1 cellular context compared by ENCODE assay signal in the genomic region with DNA sequence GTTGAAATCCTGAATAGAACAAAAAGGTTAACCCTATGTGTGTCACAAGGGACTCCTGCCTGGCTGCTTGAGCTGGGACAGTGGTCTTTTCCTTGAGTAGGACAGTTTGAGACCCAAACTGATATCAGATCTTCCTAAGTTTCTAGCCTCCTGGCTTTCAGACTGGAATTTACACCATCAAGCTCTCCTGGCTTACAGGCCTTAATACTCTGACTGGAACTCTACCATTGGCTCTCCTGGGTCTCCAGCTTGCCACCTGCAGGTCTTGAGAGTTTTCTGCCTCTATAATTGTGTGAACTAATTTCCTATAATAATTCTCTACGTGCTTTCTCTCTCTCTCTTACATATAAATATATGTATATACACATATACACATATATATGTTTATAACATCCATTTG.
TF ChIP-seq lines count a peak whose summit lies in the region.

No MANE protein-coding gene starts in this region.

TF ChIP-seq in H1, 55 proteins besides CTCF, POLR2A, EP300 and RAD21 (continued from another document):
- TF ChIP-seq CHD7 (IDR thresholded peaks at IDR 0.05; ENCODE audit: insufficient replicate concordance, low read length) (no peak), SUZ12 (IDR thresholded peaks at IDR 0.05; ENCODE audit: low read length) (no peak), YY1 (IDR thresholded peaks at IDR 0.05; ENCODE audit: low read depth, low read length) (no peak), CEBPB (IDR thresholded peaks at IDR 0.05; ENCODE audit: low read depth, low read length) (no peak), TBP (IDR thresholded peaks at IDR 0.05; ENCODE audit: low read depth, low read length) (no peak), FOSL1 (IDR thresholded peaks at IDR 0.05; ENCODE audit: insufficient read depth, low read depth, low read length) (no peak), SIX5 (IDR thresholded peaks at IDR 0.05; ENCODE audit: low read depth, low read length) (no peak), CHD2 (IDR thresholded peaks at IDR 0.05; ENCODE audit: low read length) (no peak), BCL11A (IDR thresholded peaks at IDR 0.05; ENCODE audit: low read depth in 2 of 2, low read length in 2 of 2) (no peak), NANOG (IDR thresholded peaks at IDR 0.05; ENCODE audit: insufficient read depth, low read depth, low read length, poor library complexity, severe bottlenecking) (no peak), SAP30 (IDR thresholded peaks at IDR 0.05; ENCODE audit: insufficient read depth, insufficient replicate concordance, low read length) (no peak), CTBP2 (IDR thresholded peaks at IDR 0.05; ENCODE audit: borderline replicate concordance, insufficient read depth, insufficient read length, low read length) (no peak), TEAD4 (IDR thresholded peaks at IDR 0.05; ENCODE audit: low read depth, low read length) (no peak), RXRA (IDR thresholded peaks at IDR 0.05; ENCODE audit: insufficient read depth, low read depth, low read length) (no peak)
- TF ChIP-seq, protein P1, sequence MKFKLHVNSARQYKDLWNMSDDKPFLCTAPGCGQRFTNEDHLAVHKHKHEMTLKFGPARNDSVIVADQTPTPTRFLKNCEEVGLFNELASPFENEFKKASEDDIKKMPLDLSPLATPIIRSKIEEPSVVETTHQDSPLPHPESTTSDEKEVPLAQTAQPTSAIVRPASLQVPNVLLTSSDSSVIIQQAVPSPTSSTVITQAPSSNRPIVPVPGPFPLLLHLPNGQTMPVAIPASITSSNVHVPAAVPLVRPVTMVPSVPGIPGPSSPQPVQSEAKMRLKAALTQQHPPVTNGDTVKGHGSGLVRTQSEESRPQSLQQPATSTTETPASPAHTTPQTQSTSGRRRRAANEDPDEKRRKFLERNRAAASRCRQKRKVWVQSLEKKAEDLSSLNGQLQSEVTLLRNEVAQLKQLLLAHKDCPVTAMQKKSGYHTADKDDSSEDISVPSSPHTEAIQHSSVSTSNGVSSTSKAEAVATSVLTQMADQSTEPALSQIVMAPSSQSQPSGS (IDR thresholded peaks at IDR 0.05; ENCODE audit: low read length), result no peak
